In the genomic region with DNA sequence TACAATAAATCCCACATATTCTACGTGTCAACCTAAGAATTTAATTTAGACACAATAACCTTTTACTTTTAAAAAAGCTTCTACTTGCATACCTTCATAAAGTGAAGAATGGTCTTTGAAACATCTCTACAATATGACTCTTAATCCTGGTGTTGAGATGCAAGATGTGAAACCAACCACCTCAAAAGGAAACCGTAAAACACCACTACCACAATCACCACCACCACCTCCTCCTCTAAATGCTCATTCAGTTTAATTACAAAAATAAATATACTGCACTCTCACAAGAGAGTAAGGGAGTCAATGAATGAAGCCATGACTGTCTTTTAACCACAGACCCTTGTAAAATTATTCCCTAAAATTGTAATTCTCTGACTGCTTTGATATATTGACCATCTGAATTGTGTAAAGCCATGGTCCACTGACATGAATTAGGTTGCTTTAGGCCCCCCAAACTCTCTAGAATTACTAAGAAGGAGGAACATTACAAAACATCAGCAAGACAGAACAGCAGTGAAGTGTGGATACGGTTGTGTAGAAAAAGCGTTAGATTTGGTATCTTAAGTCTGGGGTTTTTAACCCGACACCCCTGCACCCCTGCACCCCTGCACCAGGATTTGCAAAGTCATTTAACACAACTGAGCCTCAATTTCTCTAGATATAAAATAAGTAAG, we compare ENCODE assay signal across 14 cellular contexts.
DNase-seq lines count a peak whose midpoint lies in the region; ATAC-seq and TF ChIP-seq lines count a peak whose summit lies in the region.
"Had no signal": no experiment of that assay in that cellular context is flagged by ENCODE, and none has a peak within 500 bp of the region (broad histone marks: within the 10 kb centered on the region; RNA-seq: fewer than 3 reads in every experiment).

No MANE protein-coding gene starts in this region.

- H3K4me3 ChIP-seq in tibial nerve: no peak overlapping the region
- no peak overlapping the region for H3K4me3 ChIP-seq in Peyer's patch
- H3K4me3 ChIP-seq: SJCRH30, upper lobe of left lung had no signal

- H3K27ac Mint-ChIP-seq in activated naive CD4-positive, alpha-beta T cell treated with anti-CD3 and anti-CD28 coated beads for 36 hours: no peak overlapping the region
- H3K27ac Mint-ChIP-seq in stimulated activated memory B cell treated with anti-CD40 and anti-IgM and Interleukin-4, amounts not matched to agents 10 μg/mL and 1 μg/mL and 100 μg/mL, for 72 hours: no peak overlapping the region
- H3K27ac Mint-ChIP-seq: H9 had no signal

- ATAC-seq in GM21723 (IDR thresholded peaks at IDR 0.05; ENCODE audit: unreplicated experiment): peak; percentile 83
- peak; percentile 53 for ATAC-seq in HG03460 (IDR thresholded peaks at IDR 0.05; ENCODE audit: unreplicated experiment)
- peak; percentile 36 for ATAC-seq in stimulated activated memory B cell treated with anti-CD40 and anti-IgM and Interleukin-4, amounts not matched to agents 10 μg/mL and 1 μg/mL and 100 μg/mL, for 72 hours

- WGBS in tibial nerve, 2 donors: 81 to 95% methylated on average over 5 of the region's 5 CpGs

- CTCF ChIA-PET in activated naive CD4-positive, alpha-beta T cell treated with anti-CD3 and anti-CD28 coated beads for 36 hours (lab: Charles Lee): interaction anchor here (0.6 kb wide), 1 partner anchor 181 kb away, joined by 3 read pairs; no protein-coding TSS in a partner anchor

- H3K36me3 Mint-ChIP-seq in activated naive CD4-positive, alpha-beta T cell treated with anti-CD3 and anti-CD28 coated beads for 36 hours (ENCODE audit: low read depth): peaks cover 67% of the 10 kb centered on the region
- H3K36me3 Mint-ChIP-seq in stimulated activated memory B cell treated with anti-CD40 and anti-IgM and Interleukin-4, amounts not matched to agents 10 μg/mL and 1 μg/mL and 100 μg/mL, for 72 hours: peaks cover 78% of the 10 kb centered on the region

- peaks cover 9% of the 10 kb centered on the region for H3K9me3 Mint-ChIP-seq in activated naive CD4-positive, alpha-beta T cell treated with anti-CD3 and anti-CD28 coated beads for 36 hours
- H3K9me3 Mint-ChIP-seq in stimulated activated memory B cell treated with anti-CD40 and anti-IgM and Interleukin-4, amounts not matched to agents 10 μg/mL and 1 μg/mL and 100 μg/mL, for 72 hours: peaks cover 4% of the 10 kb centered on the region
- H3K9me3 Mint-ChIP-seq: H9 had no signal

- H3K4me1 Mint-ChIP-seq in activated naive CD4-positive, alpha-beta T cell treated with anti-CD3 and anti-CD28 coated beads for 36 hours (ENCODE audit: low read depth): peaks cover 35% of the 10 kb centered on the region
- H3K4me1 Mint-ChIP-seq in stimulated activated memory B cell treated with anti-CD40 and anti-IgM and Interleukin-4, amounts not matched to agents 10 μg/mL and 1 μg/mL and 100 μg/mL, for 72 hours: peaks cover 18% of the 10 kb centered on the region
- H3K4me1 Mint-ChIP-seq: H9 had no signal

- no peak for TF ChIP-seq EP300 in tibial nerve (IDR thresholded peaks at IDR 0.05)

- no peak for TF ChIP-seq POLR2A in tibial nerve (IDR thresholded peaks at IDR 0.05)
- no peak for TF ChIP-seq POLR2A in Peyer's patch (IDR thresholded peaks at IDR 0.05)

- peaks cover 0 to 4% (median 0%) of the 10 kb centered on the region in 4 donors for H3K9me3 ChIP-seq in tibial nerve
- H3K9me3 ChIP-seq in Peyer's patch: no peaks in the 10 kb centered on the region
- H3K9me3 ChIP-seq: neutrophil, SJCRH30, upper lobe of left lung had no signal

- no peaks in the 10 kb centered on the region for H3K27me3 Mint-ChIP-seq in activated naive CD4-positive, alpha-beta T cell treated with anti-CD3 and anti-CD28 coated beads for 36 hours (ENCODE audit: low read depth)
- H3K27me3 Mint-ChIP-seq in stimulated activated memory B cell treated with anti-CD40 and anti-IgM and Interleukin-4, amounts not matched to agents 10 μg/mL and 1 μg/mL and 100 μg/mL, for 72 hours: no peaks in the 10 kb centered on the region

- H3K27ac ChIP-seq in tibial nerve: no peak overlapping the region
- H3K27ac ChIP-seq in Peyer's patch: no peak overlapping the region
- H3K27ac ChIP-seq: neutrophil, SJCRH30, upper lobe of left lung had no signal

- peaks cover 0 to 35% (median 0%) of the 10 kb centered on the region in 3 donors for H3K36me3 ChIP-seq in tibial nerve
- peaks cover 0 to 4% (median 0%) of the 10 kb centered on the region in 3 donors for H3K36me3 ChIP-seq in Peyer's patch
- H3K36me3 ChIP-seq: neutrophil, SJCRH30, upper lobe of left lung had no signal

- H3K4me3 Mint-ChIP-seq in activated naive CD4-positive, alpha-beta T cell treated with anti-CD3 and anti-CD28 coated beads for 36 hours: no peak overlapping the region
- no peak overlapping the region for H3K4me3 Mint-ChIP-seq in stimulated activated memory B cell treated with anti-CD40 and anti-IgM and Interleukin-4, amounts not matched to agents 10 μg/mL and 1 μg/mL and 100 μg/mL, for 72 hours
- H3K4me3 Mint-ChIP-seq: H9 had no signal

- TF ChIP-seq CTCF in GM13977 (IDR thresholded peaks at IDR 0.05; ENCODE audit: extremely low read depth, insufficient read depth, missing control alignments): no peak
- no peak for TF ChIP-seq CTCF in tibial nerve (IDR thresholded peaks at IDR 0.05)
- TF ChIP-seq CTCF in Peyer's patch (IDR thresholded peaks at IDR 0.05): no peak

- intact Hi-C loops in activated naive CD4-positive, alpha-beta T cell treated with anti-CD3 and anti-CD28 coated beads for 36 hours (cut with micrococcal nuclease): loop anchor here (1.0 to 5.0 kb wide), 3 partner anchors 18 to 117 kb away; no protein-coding TSS in a partner anchor

- H3K27me3 ChIP-seq in tibial nerve (no peaks in the 10 kb centered on the region), Peyer's patch (no peaks in the 10 kb centered on the region)
- H3K27me3 ChIP-seq: neutrophil, SJCRH30, upper lobe of left lung had no signal

- in situ Hi-C loops in GM13977 (cut with MboI; ENCODE audit: low pct_unique_long_range_greater_than_20kb, low sequenced_read_pairs, unreplicated experiment): no loop called here

- DNase-seq in activated naive CD4-positive, alpha-beta T cell treated with anti-CD3 and anti-CD28 coated beads for 36 hours: peak; percentile 63
- DNase-seq in activated naive CD4-positive, alpha-beta T cell treated with anti-CD3 and anti-CD28 coated beads, Interleukin-2, amount 50 U/mL, for 16 hours: no peak
- DNase-seq in GM13977 (ENCODE audit: low spot score) (no peak), tibial nerve (ENCODE audit: low spot score in 2 of 2) (no peak), Peyer's patch (no peak)
- DNase-seq: GF-D8, H9, NCI-H226, SJCRH30, upper lobe of left lung had no signal

- H3K4me1 ChIP-seq in tibial nerve (no peaks in the 10 kb centered on the region), Peyer's patch (no peaks in the 10 kb centered on the region)
- H3K4me1 ChIP-seq: SJCRH30 had no signal
